8 cellular contexts compared by ENCODE assay signal in genomic region chr12:52023182-52023975, GRCh38. TPM values are rescaled to one million over a fixed set of nuclear protein-coding genes. Genes with fewer than 3 reads are reported as not detected.
DNase-seq lines count a peak whose midpoint lies in the region; ATAC-seq lines count a peak whose summit lies in the region.

No MANE protein-coding gene starts in this region.

- H3K4me3 Mint-ChIP-seq in activated CD4-positive, alpha-beta memory T cell treated with anti-CD3 and anti-CD28 coated beads for 36 hours, result peak overlapping the region; percentile 79

- CTCF ChIA-PET in activated CD4-positive, alpha-beta memory T cell treated with anti-CD3 and anti-CD28 coated beads for 36 hours (lab: Charles Lee), result interaction anchor here (0.7 to 15.9 kb wide), 30 partner anchors 9 to 978 kb away, joined by 3 to 438 read pairs (median 8); partner anchors contain the start of genes ATG101, NR4A1, SMIM41 and TAMALIN

- H3K27me3 ChIP-seq in ectodermal cell (ENCODE audit: control insufficient read depth, insufficient read depth, low read length, poor library complexity, severe bottlenecking), result peaks cover 36% of the 10 kb centered on the region

- H3K4me1 Mint-ChIP-seq in activated CD4-positive, alpha-beta memory T cell treated with anti-CD3 and anti-CD28 coated beads for 36 hours (ENCODE audit: low read depth), result peaks cover 32% of the 10 kb centered on the region

- H3K36me3 Mint-ChIP-seq in activated CD4-positive, alpha-beta memory T cell treated with anti-CD3 and anti-CD28 coated beads for 36 hours, result no peaks in the 10 kb centered on the region

- WGBS in ectodermal cell, 2 experiments, result 1% methylated on average over 70 of the region's 70 CpGs

- POLR2A ChIA-PET in activated CD4-positive, alpha-beta memory T cell treated with anti-CD3 and anti-CD28 coated beads for 36 hours (lab: Charles Lee), result interaction anchor here (1.0 to 4.5 kb wide), 5 partner anchors 9 to 47 kb away, joined by 3 to 28 read pairs (median 4); partner anchors contain the start of genes ATG101 and TAMALIN

- H3K27ac Mint-ChIP-seq in activated CD4-positive, alpha-beta memory T cell treated with anti-CD3 and anti-CD28 coated beads for 36 hours, result peak overlapping the region; percentile 91

- no peaks in the 10 kb centered on the region for H3K9me3 ChIP-seq in ectodermal cell (ENCODE audit: control insufficient read depth, low read length)

- peak overlapping the region; percentile 44 for H3K4me3 ChIP-seq in ectodermal cell (ENCODE audit: insufficient read depth, low read depth, low read length)

- H3K9me3 Mint-ChIP-seq in activated CD4-positive, alpha-beta memory T cell treated with anti-CD3 and anti-CD28 coated beads for 36 hours, result no peaks in the 10 kb centered on the region

- H3K4me1 ChIP-seq in ectodermal cell (ENCODE audit: control insufficient read depth, insufficient read depth, low read length), result peaks cover 23% of the 10 kb centered on the region

- intact Hi-C loops in activated CD4-positive, alpha-beta memory T cell treated with anti-CD3 and anti-CD28 coated beads for 36 hours (cut with micrococcal nuclease), result loop anchor here (1.0 kb wide), 2 partner anchors 16 to 72 kb away; partner anchors contain the start of gene ACVR1B

- DNase-seq in Daoy (ENCODE audit: low read depth) (peak; percentile 90), NCI-H526 treated with DMSO at 0.1 percent for 48 hours (lab: John Stamatoyannopoulos, UW) (peak; percentile 53), medulla oblongata (ENCODE audit: extremely low spot score) (peak; percentile 77)
- peak; percentile 95 for DNase-seq in activated CD4-positive, alpha-beta memory T cell treated with anti-CD3 and anti-CD28 coated beads for 36 hours
- peak; percentile 86 for DNase-seq in stimulated activated CD8-positive, alpha-beta memory T cell treated with anti-CD3 and anti-CD28 coated beads, Interleukin-12 subunit alpha, Interleukin-12 subunit beta, amount 100 ng/mL, for 1 hour (ENCODE audit: low read depth)

- peak; percentile 51 for ATAC-seq in HG02885 (IDR thresholded peaks at IDR 0.05; ENCODE audit: poor library complexity, unreplicated experiment)
- no peak for ATAC-seq in GM19395 (IDR thresholded peaks at IDR 0.05; ENCODE audit: unreplicated experiment)

- no peak overlapping the region for H3K27ac ChIP-seq in ectodermal cell (ENCODE audit: insufficient read depth, low read depth, low read length, poor library complexity, severe bottlenecking)

- no peaks in the 10 kb centered on the region for H3K27me3 Mint-ChIP-seq in activated CD4-positive, alpha-beta memory T cell treated with anti-CD3 and anti-CD28 coated beads for 36 hours

- no peaks in the 10 kb centered on the region for H3K36me3 ChIP-seq in ectodermal cell (ENCODE audit: control insufficient read depth, insufficient read depth, low read length)

RNA-seq across cellular contexts. Expression of gene TAMALIN, which starts 16.6 kb away (rescaled TPM):
- 1.1 and 2.1 TPM in 2 replicates for total RNA-seq in Daoy (2014; rRNA removed; shearing (Covaris generic))
- 10 to 100 TPM; 15.1 to 18.7 TPM for total RNA-seq in activated CD4-positive, alpha-beta memory T cell treated with anti-CD3 and anti-CD28 coated beads for 36 hours
- 6.8 TPM for polyA plus RNA-seq in ectodermal cell (2013, experiment 1 of 4)
- polyA plus RNA-seq in ectodermal cell (2013, experiment 2 of 4), result 6.3 TPM
- 5.3 TPM for polyA plus RNA-seq in ectodermal cell (2013, experiment 3 of 4)
- polyA plus RNA-seq in ectodermal cell (2013, experiment 4 of 4), result 6.6 TPM

RNA-seq across cellular contexts. Expression of gene NR4A1, which starts 27.9 kb away (rescaled TPM):
- 1.1 and 5.1 TPM in 2 replicates for total RNA-seq in Daoy (2014; rRNA removed; shearing (Covaris generic))
- total RNA-seq in activated CD4-positive, alpha-beta memory T cell treated with anti-CD3 and anti-CD28 coated beads for 36 hours, result 10 to 100 TPM; 64.2 to 68.2 TPM
- polyA plus RNA-seq in ectodermal cell (2013, experiment 1 of 4), result 18.6 TPM
- 13.7 TPM for polyA plus RNA-seq in ectodermal cell (2013, experiment 2 of 4)
- polyA plus RNA-seq in ectodermal cell (2013, experiment 3 of 4), result 13.5 TPM
- polyA plus RNA-seq in ectodermal cell (2013, experiment 4 of 4), result 14.6 TPM

RNA-seq across cellular contexts. Expression of gene ATG101, which starts 46.4 kb away (rescaled TPM):
- total RNA-seq in Daoy (2014; rRNA removed; shearing (Covaris generic)), result 156 and 160 TPM in 2 replicates
- total RNA-seq in activated CD4-positive, alpha-beta memory T cell treated with anti-CD3 and anti-CD28 coated beads for 36 hours, result 10 to 100 TPM; 35.7 to 38.0 TPM
- 32.3 TPM for polyA plus RNA-seq in ectodermal cell (2013, experiment 1 of 4)
- polyA plus RNA-seq in ectodermal cell (2013, experiment 2 of 4), result 29.6 TPM
- polyA plus RNA-seq in ectodermal cell (2013, experiment 3 of 4), result 19.9 TPM
- polyA plus RNA-seq in ectodermal cell (2013, experiment 4 of 4), result 23.9 TPM

RNA-seq across cellular contexts. Expression of gene SMIM41, which starts 56.1 kb away (rescaled TPM):
- total RNA-seq in Daoy (2014; rRNA removed; shearing (Covaris generic)), result not detected in 2 replicates
- not detected for total RNA-seq in activated CD4-positive, alpha-beta memory T cell treated with anti-CD3 and anti-CD28 coated beads for 36 hours
- not detected for polyA plus RNA-seq in ectodermal cell (2013, experiment 1 of 4)
- not detected for polyA plus RNA-seq in ectodermal cell (2013, experiment 2 of 4)
- polyA plus RNA-seq in ectodermal cell (2013, experiment 3 of 4), result not detected
- polyA plus RNA-seq in ectodermal cell (2013, experiment 4 of 4), result not detected

Comparison
In these comparisons a context has a peak if more than half of its experiments do, and no peak if none do; other contexts are left out.
1. RNA of gene NR4A1, which starts 27.9 kb away (total RNA-seq): 64.2 to 68.2 TPM in activated CD4-positive, alpha-beta memory T cell treated with anti-CD3 and anti-CD28 coated beads for 36 hours; 1.1 to 5.1 TPM in Daoy; every median in the first group is over 10 times any median in the second.
2. Peak in every context shown above with its lines, with median percentiles within 50 percentile points of each other: DNase-seq.